36 cellular contexts compared by ENCODE assay signal in genomic region chr4:160351018-160351417, GRCh38.
"Had no signal": no experiment of that assay in that cellular context is flagged by ENCODE, and none has a peak within 500 bp of the region (broad histone marks: within the 10 kb centered on the region; RNA-seq: fewer than 3 reads in every experiment).

No MANE protein-coding gene starts in this region.

- H3K27me3 ChIP-seq: adrenal gland, cardiac muscle cell had no signal

- H3K36me3 Mint-ChIP-seq: activated CD4-positive, alpha-beta memory T cell treated with anti-CD3 and anti-CD28 coated beads for 36 hours; activated naive CD4-positive, alpha-beta T cell treated with anti-CD3 and anti-CD28 coated beads, Interleukin-2, amount 50 U/mL, for 72 hours had no signal

- H3K4me1 ChIP-seq: adrenal gland had no signal

- H3K4me1 Mint-ChIP-seq: activated B cell treated with CpG ODN at 0.5 μM for 24 hours; central memory CD8-positive, alpha-beta T cell had no signal

- DNase-seq: activated B cell treated with CpG ODN at 0.5 μM for 24 hours; activated CD4-positive, alpha-beta memory T cell treated with anti-CD3 and anti-CD28 coated beads for 36 hours; activated CD4-positive, alpha-beta T cell treated with anti-CD3 and anti-CD28 coated beads for 4 hours; activated CD4-positive, alpha-beta T cell treated with anti-CD3 and anti-CD28 coated beads, Interleukin-2, amount 50 U/mL, for 1 hour; activated CD4-positive, CD25-positive, alpha-beta regulatory T cell treated with anti-CD3 and anti-CD28 coated beads, Interleukin-2, amount 50 U/mL, for 72 hours; activated CD8-positive, alpha-beta memory T cell treated with anti-CD3 and anti-CD28 coated beads, Interleukin-2, amount 50 U/mL, for 4 hours; activated gamma-delta T cell treated with Interleukin-2 at 50 U/mL for 16 hours; activated naive CD4-positive, alpha-beta T cell treated with anti-CD3 and anti-CD28 coated beads for 36 hours; activated T-cell treated with anti-CD3 and anti-CD28 coated beads for 4 hours; activated T-cell treated with anti-CD3 and anti-CD28 coated beads, Interleukin-2, amount 50 U/mL, for 4 hours; adrenal gland; MM.1S; MV-4-11; NCI-H1092; NCI-H1436 treated with DMSO at 0.1 percent for 48 hours; NCI-H1694 treated with DMSO at 0.1 percent for 48 hours; NCI-H2029; NCI-H345; NCI-H510A; NCI-H526; NCI-H748 treated with DMSO at 0.1 percent for 48 hours; NK-92 treated with Interleukin-12 subunit alpha and Interleukin-12 subunit beta, amount 100 ng/mL, for 24 hours; PC-3; Right ventricle myocardium superior; SW 1271; T-helper 1 cell; T-helper 2 cell; T-helper 9 cell had no signal

- H3K9me3 ChIP-seq: adrenal gland had no signal

- H3K27ac ChIP-seq: adrenal gland, cardiac muscle cell, KMS-11, SK-N-MC, VCaP had no signal

- H3K27ac Mint-ChIP-seq: activated B cell treated with CpG ODN at 0.5 μM for 24 hours; activated CD4-positive, alpha-beta memory T cell treated with anti-CD3 and anti-CD28 coated beads for 36 hours; activated naive CD4-positive, alpha-beta T cell treated with anti-CD3 and anti-CD28 coated beads for 36 hours; activated naive CD4-positive, alpha-beta T cell treated with anti-CD3 and anti-CD28 coated beads, Interleukin-2, amount 50 U/mL, for 72 hours; activated T-helper 1 cell treated with anti-CD3 and anti-CD28 coated beads, Interleukin-12 subunit alpha, Interleukin-12 subunit beta, Interleukin-2, Interleukin-4 antibody, amounts not matched to agents 30 ng/mL and 10 ng/mL and 1 ng/mL, durations not matched to agents 14 hours and 24 hours and 36 hours had no signal

- H3K9ac ChIP-seq: KMS-11 had no signal

- H3K36me3 ChIP-seq: adrenal gland, cardiac muscle cell had no signal

- H3K27me3 Mint-ChIP-seq: activated B cell treated with CpG ODN at 0.5 μM for 24 hours; activated CD4-positive, alpha-beta memory T cell treated with anti-CD3 and anti-CD28 coated beads for 36 hours; central memory CD8-positive, alpha-beta T cell had no signal

- H3K4me3 ChIP-seq: adrenal gland, cardiac muscle cell, SK-N-MC had no signal

- FAIRE-seq: RCC 7860 had no signal

- H3K9me3 Mint-ChIP-seq: activated B cell treated with CpG ODN at 0.5 μM for 24 hours; activated CD4-positive, alpha-beta memory T cell treated with anti-CD3 and anti-CD28 coated beads for 36 hours; activated naive CD4-positive, alpha-beta T cell treated with anti-CD3 and anti-CD28 coated beads for 36 hours; activated T-helper 1 cell treated with anti-CD3 and anti-CD28 coated beads, Interleukin-12 subunit alpha, Interleukin-12 subunit beta, Interleukin-2, Interleukin-4 antibody, amounts not matched to agents 30 ng/mL and 10 ng/mL and 1 ng/mL, durations not matched to agents 14 hours and 24 hours and 36 hours had no signal

- H3K4me2 ChIP-seq: KMS-11 had no signal

- H3K4me3 Mint-ChIP-seq: activated B cell treated with CpG ODN at 0.5 μM for 24 hours; activated CD4-positive, alpha-beta memory T cell treated with anti-CD3 and anti-CD28 coated beads for 36 hours; activated naive CD4-positive, alpha-beta T cell treated with anti-CD3 and anti-CD28 coated beads for 36 hours; activated T-cell treated with anti-CD3 and anti-CD28 coated beads, Interleukin-2, amount 50 U/mL, for 4 hours; activated T-helper 1 cell treated with anti-CD3 and anti-CD28 coated beads, Interleukin-12 subunit alpha, Interleukin-12 subunit beta, Interleukin-2, Interleukin-4 antibody, amounts not matched to agents 30 ng/mL and 10 ng/mL and 1 ng/mL, durations not matched to agents 14 hours and 24 hours and 36 hours; central memory CD8-positive, alpha-beta T cell had no signal

- ATAC-seq: activated naive CD4-positive, alpha-beta T cell treated with anti-CD3 and anti-CD28 coated beads, Interleukin-2, amount 50 U/mL, for 72 hours; activated T-cell treated with anti-CD3 and anti-CD28 coated beads, Interleukin-2, amount 50 U/mL, for 4 hours; PC-3 had no signal
